20 cellular contexts compared by ENCODE assay signal in genomic region chr2:234076451-234076850, GRCh38. TPM values are rescaled to one million over a fixed set of nuclear protein-coding genes. Genes with fewer than 3 reads are reported as not detected.
DNase-seq lines count a peak whose midpoint lies in the region; ATAC-seq and TF ChIP-seq lines count a peak whose summit lies in the region.
"Had no signal": no experiment of that assay in that cellular context is flagged by ENCODE, and none has a peak within 500 bp of the region (broad histone marks: within the 10 kb centered on the region; RNA-seq: fewer than 3 reads in every experiment).

No MANE protein-coding gene starts in this region.

- CTCF ChIA-PET in naive thymus-derived CD4-positive, alpha-beta T cell (lab: Charles Lee): no interaction called here

- POLR2A ChIA-PET in naive thymus-derived CD4-positive, alpha-beta T cell (lab: Charles Lee): no interaction called here

- TF ChIP-seq CTCF in upper lobe of right lung (IDR thresholded peaks at IDR 0.05): no peak

- no peaks in the 10 kb centered on the region for H3K79me2 ChIP-seq in GM23248 (ENCODE audit: insufficient read depth)

- peak overlapping the region in 1 of 2 donors; percentile 5 for H3K4me3 Mint-ChIP-seq in stimulated activated naive CD8-positive, alpha-beta T cell treated with anti-CD3 and anti-CD28 coated beads, Interleukin-15, amount 100 ng/mL, for 72 hours
- peak overlapping the region; percentile 21 for H3K4me3 Mint-ChIP-seq in central memory CD8-positive, alpha-beta T cell
- peak overlapping the region in 4 of 10 donors; percentile 22 to 59 (median 44) for H3K4me3 Mint-ChIP-seq in naive thymus-derived CD4-positive, alpha-beta T cell
- H3K4me3 Mint-ChIP-seq: H9 had no signal

- H3K36me3 Mint-ChIP-seq in central memory CD8-positive, alpha-beta T cell (ENCODE audit: insufficient read depth): no peaks in the 10 kb centered on the region
- H3K36me3 Mint-ChIP-seq in naive thymus-derived CD4-positive, alpha-beta T cell: no peaks in the 10 kb centered on the region

- peak; percentile 53 for ATAC-seq in stimulated activated naive CD8-positive, alpha-beta T cell treated with anti-CD3 and anti-CD28 coated beads, Interleukin-15, amount 100 ng/mL, for 72 hours
- ATAC-seq in stimulated activated naive CD8-positive, alpha-beta T cell treated with anti-CD3 and anti-CD28 coated beads, Interleukin-15, Interleukin-2, amounts not matched to agents 100 U/mL and 50 U/mL, for 24 hours: no peak
- ATAC-seq in central memory CD8-positive, alpha-beta T cell (replicated peaks; ENCODE audit: extremely low read depth, poor library complexity, severe bottlenecking): peak; percentile 45
- ATAC-seq in naive thymus-derived CD4-positive, alpha-beta T cell: no peak
- ATAC-seq in upper lobe of right lung: peak; percentile 14
- ATAC-seq in HG03095 (IDR thresholded peaks at IDR 0.05; ENCODE audit: unreplicated experiment): no peak
- ATAC-seq in GM21423 (IDR thresholded peaks at IDR 0.05; ENCODE audit: unreplicated experiment): no peak
- ATAC-seq: K562, Right ventricle myocardium inferior had no signal

- WGBS in GM23248 (ENCODE audit: low coverage in 1 of 2, low lambda C conversion rate in 2 of 2, missing lambda C conversion rate in 2 of 2), 2 experiments: 68 to 76% methylated on average over 3 of the region's 3 CpGs

- in situ Hi-C loops in GM23248 (cut with MboI): no loop called here

- no peaks in the 10 kb centered on the region for H3K27me3 Mint-ChIP-seq in stimulated activated naive CD8-positive, alpha-beta T cell treated with anti-CD3 and anti-CD28 coated beads, Interleukin-15, amount 100 ng/mL, for 72 hours
- H3K27me3 Mint-ChIP-seq in central memory CD8-positive, alpha-beta T cell: no peaks in the 10 kb centered on the region
- peaks cover 0 to 28% (median 0%) of the 10 kb centered on the region in 5 donors for H3K27me3 Mint-ChIP-seq in naive thymus-derived CD4-positive, alpha-beta T cell

- no peak overlapping the region for H3K4me2 ChIP-seq in GM23248 (ENCODE audit: unreplicated experiment)

- no peaks in the 10 kb centered on the region for H3K36me3 ChIP-seq in naive thymus-derived CD4-positive, alpha-beta T cell (ENCODE audit: control insufficient read depth in 2 of 3, insufficient read depth in 3 of 3, low read length in 3 of 3)
- no peaks in the 10 kb centered on the region for H3K36me3 ChIP-seq in upper lobe of right lung
- H3K36me3 ChIP-seq in GM23248 (ENCODE audit: low read depth): no peaks in the 10 kb centered on the region

- H3K4me1 Mint-ChIP-seq in stimulated activated naive CD8-positive, alpha-beta T cell treated with anti-CD3 and anti-CD28 coated beads, Interleukin-15, amount 100 ng/mL, for 72 hours: peaks cover 35% of the 10 kb centered on the region
- H3K4me1 Mint-ChIP-seq in central memory CD8-positive, alpha-beta T cell: peaks cover 51% of the 10 kb centered on the region
- peaks cover 5 to 31% (median 22%) of the 10 kb centered on the region in 7 donors for H3K4me1 Mint-ChIP-seq in naive thymus-derived CD4-positive, alpha-beta T cell
- H3K4me1 Mint-ChIP-seq: H9 had no signal

- peaks cover 0 to 35% of the 10 kb centered on the region in 2 donors for H3K4me1 ChIP-seq in naive thymus-derived CD4-positive, alpha-beta T cell (ENCODE audit: control insufficient read depth in 2 of 2, insufficient read depth in 2 of 2, low read length in 2 of 2)
- H3K4me1 ChIP-seq in upper lobe of right lung: no peaks in the 10 kb centered on the region
- no peaks in the 10 kb centered on the region for H3K4me1 ChIP-seq in GM23248 (ENCODE audit: insufficient read depth)

- no peak overlapping the region for H2AFZ ChIP-seq in GM23248

- no peak overlapping the region for H3K27ac ChIP-seq in naive thymus-derived CD4-positive, alpha-beta T cell (ENCODE audit: low read depth, low read length)
- no peak overlapping the region for H3K27ac ChIP-seq in upper lobe of right lung
- no peak overlapping the region for H3K27ac ChIP-seq in GM23248

- H4K20me1 ChIP-seq in GM23248 (ENCODE audit: insufficient read depth): no peaks in the 10 kb centered on the region

- no peaks in the 10 kb centered on the region for H3K9me2 ChIP-seq in GM23248 (ENCODE audit: insufficient read depth)

- H3K9me3 ChIP-seq in naive thymus-derived CD4-positive, alpha-beta T cell (ENCODE audit: control insufficient read depth in 2 of 3, low read length in 3 of 3): no peaks in the 10 kb centered on the region
- H3K9me3 ChIP-seq in upper lobe of right lung (no peaks in the 10 kb centered on the region), GM23248 (ENCODE audit: low read depth) (no peaks in the 10 kb centered on the region)

- H3K27ac Mint-ChIP-seq in stimulated activated naive CD8-positive, alpha-beta T cell treated with anti-CD3 and anti-CD28 coated beads, Interleukin-15, amount 100 ng/mL, for 72 hours: peak overlapping the region in 1 of 2 donors; percentile 31
- peak overlapping the region; percentile 52 for H3K27ac Mint-ChIP-seq in central memory CD8-positive, alpha-beta T cell (ENCODE audit: low read depth)
- H3K27ac Mint-ChIP-seq in naive thymus-derived CD4-positive, alpha-beta T cell: peak overlapping the region in 5 of 9 donors; percentile 7 to 70 (median 39)

- H3K9me3 Mint-ChIP-seq in stimulated activated naive CD8-positive, alpha-beta T cell treated with anti-CD3 and anti-CD28 coated beads, Interleukin-15, amount 100 ng/mL, for 72 hours: peaks cover 0 to 7% of the 10 kb centered on the region in 2 donors
- H3K9me3 Mint-ChIP-seq in central memory CD8-positive, alpha-beta T cell: no peaks in the 10 kb centered on the region
- H3K9me3 Mint-ChIP-seq in naive thymus-derived CD4-positive, alpha-beta T cell: peaks cover 0 to 4% (median 2%) of the 10 kb centered on the region in 11 donors

- no peaks in the 10 kb centered on the region for H3F3A ChIP-seq in GM23248 (ENCODE audit: insufficient read depth)

- H3K27me3 ChIP-seq in naive thymus-derived CD4-positive, alpha-beta T cell (ENCODE audit: control insufficient read depth in 2 of 2, insufficient read depth in 2 of 2, low read length in 2 of 2): no peaks in the 10 kb centered on the region
- H3K27me3 ChIP-seq in upper lobe of right lung: no peaks in the 10 kb centered on the region
- H3K27me3 ChIP-seq in GM23248 (replicated peaks; ENCODE audit: insufficient read depth): peaks cover 14% of the 10 kb centered on the region; the same call in 1 of the 2 replicates

- intact Hi-C loops in naive thymus-derived CD4-positive, alpha-beta T cell (cut with micrococcal nuclease): no loop called here
- intact Hi-C loops in upper lobe of right lung (cut with DNase I): no loop called here

- no peak overlapping the region for H3K9ac ChIP-seq in GM23248

- no peak overlapping the region for H3K4me3 ChIP-seq in naive thymus-derived CD4-positive, alpha-beta T cell (ENCODE audit: low read length)
- H3K4me3 ChIP-seq in upper lobe of right lung: no peak overlapping the region
- H3K4me3 ChIP-seq in GM23248: no peak overlapping the region
- H3K4me3 ChIP-seq: K562 had no signal

- DNase-seq in stimulated activated naive CD8-positive, alpha-beta T cell treated with anti-CD3 and anti-CD28 coated beads, Interleukin-15, amount 100 ng/mL, for 72 hours: no peak
- no peak for DNase-seq in stimulated activated naive CD8-positive, alpha-beta T cell treated with anti-CD3 and anti-CD28 coated beads, Interleukin-15, Interleukin-2, amounts not matched to agents 100 U/mL and 50 U/mL, for 24 hours
- DNase-seq in central memory CD8-positive, alpha-beta T cell (ENCODE audit: low spot score in 2 of 2): no peak
- no peak for DNase-seq in naive thymus-derived CD4-positive, alpha-beta T cell
- DNase-seq in upper lobe of right lung (no peak), GM23248 (no peak)
- DNase-seq: H9; NCI-H1105; NCI-H1694; NCI-H2081 treated with DMSO at 0.1 percent for 48 hours; NCI-H446 treated with DMSO at 0.1 percent for 48 hours; NCI-H69; NK-92 treated with Interleukin-12 subunit alpha and Interleukin-12 subunit beta, amount 100 ng/mL, for 24 hours had no signal

RNA-seq across cellular contexts. Expression of gene SPP2, which starts 25.9 kb away (rescaled TPM):
- total RNA-seq in naive thymus-derived CD4-positive, alpha-beta T cell: not detected
- polyA plus RNA-seq in naive thymus-derived CD4-positive, alpha-beta T cell: not detected
- total RNA-seq in upper lobe of right lung: not detected
- total RNA-seq in GM23248 (2014; rRNA removed; shearing (Covaris generic)): not detected in 2 replicates
- not detected in 2 replicates for polyA plus RNA-seq in GM23248 (2016; fragmentation: Nextera tagmentation; extraction: Ambion mirVana)
- total RNA-seq: A172, H9, K562, Right ventricle myocardium inferior, SK-MEL-5 had no signal
- polyA plus RNA-seq: BJ, K562 had no signal

Comparison
In these comparisons a context has a peak if more than half of its experiments do, and no peak if none do; other contexts are left out.
1. ATAC-seq: peak in stimulated activated naive CD8-positive, alpha-beta T cell treated with anti-CD3 and anti-CD28 coated beads, Interleukin-15, amount 100 ng/mL, for 72 hours (single experiment), central memory CD8-positive, alpha-beta T cell (single experiment) and upper lobe of right lung (single experiment); none in stimulated activated naive CD8-positive, alpha-beta T cell treated with anti-CD3 and anti-CD28 coated beads, Interleukin-15, Interleukin-2, amounts not matched to agents 100 U/mL and 50 U/mL, for 24 hours (single experiment), naive thymus-derived CD4-positive, alpha-beta T cell (single experiment), HG03095 (single experiment) and GM21423 (single experiment).